1 cellular context compared by ENCODE assay signal in genomic region chr10:52326382-52326781, GRCh38.
TF ChIP-seq lines count a peak whose summit lies in the region.

No MANE protein-coding gene starts in this region.

TF ChIP-seq in A549, 52 proteins besides CTCF, POLR2A, EP300 and RAD21 (continued from another document):
- TF ChIP-seq, protein P1, sequence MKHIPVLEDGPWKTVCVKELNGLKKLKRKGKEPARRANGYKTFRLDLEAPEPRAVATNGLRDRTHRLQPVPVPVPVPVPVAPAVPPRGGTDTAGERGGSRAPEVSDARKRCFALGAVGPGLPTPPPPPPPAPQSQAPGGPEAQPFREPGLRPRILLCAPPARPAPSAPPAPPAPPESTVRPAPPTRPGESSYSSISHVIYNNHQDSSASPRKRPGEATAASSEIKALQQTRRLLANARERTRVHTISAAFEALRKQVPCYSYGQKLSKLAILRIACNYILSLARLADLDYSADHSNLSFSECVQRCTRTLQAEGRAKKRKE (CRISPR knock-in tag; IDR thresholded peaks at IDR 0.05; ENCODE audit: low read depth): no peak
- no peak for TF ChIP-seq CBX8 (IDR thresholded peaks at IDR 0.05)
- no peak for TF ChIP-seq MAFK (IDR thresholded peaks at IDR 0.05; ENCODE audit: partially characterized antibody)
